In genomic region chr19:43624933-43625332, GRCh38 we compare ENCODE assay signal across 10 cellular contexts. TPM values are rescaled to one million over a fixed set of nuclear protein-coding genes. Genes with fewer than 3 reads are reported as not detected.
DNase-seq lines count a peak whose midpoint lies in the region; ATAC-seq, FAIRE-seq and TF ChIP-seq lines count a peak whose summit lies in the region.
"Had no signal": no experiment of that assay in that cellular context is flagged by ENCODE, and none has a peak within 500 bp of the region (broad histone marks: within the 10 kb centered on the region; RNA-seq: fewer than 3 reads in every experiment).

No MANE protein-coding gene starts in this region.

- TF ChIP-seq CTCF in Peyer's patch (IDR thresholded peaks at IDR 0.05) = peak in 3 of 6 experiments; percentile 11 to 40 (median 23)
- TF ChIP-seq CTCF in HepG2 (CRISPR knock-in tag; IDR thresholded peaks at IDR 0.05) = no peak
- TF ChIP-seq CTCF in sigmoid colon (IDR thresholded peaks at IDR 0.05) = no peak

- POLR2A ChIA-PET in HepG2 (lab: Yijun Ruan, JAX) = interaction anchor here (1.0 kb wide), 1 partner anchor 10 kb away, joined by 5 read pairs; no protein-coding TSS in a partner anchor

- intact Hi-C loops in HepG2 (cut with micrococcal nuclease; ENCODE audit: unreplicated experiment) = no loop called here
- intact Hi-C loops in sigmoid colon (cut with DNase I) = no loop called here

- H3K4me1 ChIP-seq in Peyer's patch (peaks cover 0 to 3% (median 0%) of the 10 kb centered on the region in 4 donors), HepG2 (ENCODE audit: insufficient read depth, low read length) (peaks cover 11% of the 10 kb centered on the region), sigmoid colon (peaks cover 0 to 9% (median 9%) of the 10 kb centered on the region in 4 donors)

- peaks cover 37% of the 10 kb centered on the region for H3K4me1 Mint-ChIP-seq in stimulated activated effector memory CD8-positive, alpha-beta T cell treated with anti-CD3 and anti-CD28 coated beads, Interleukin-12 subunit alpha, Interleukin-12 subunit beta, amount 100 ng/mL, for 72 hours

- CTCF ChIA-PET in HepG2 (lab: Yijun Ruan, JAX; ENCODE audit: low intra/inter-chr PET ratio, low total read pairs) = no interaction called here

- FAIRE-seq in HepG2 (lab: Jason Lieb, UNC) = no peak

- H3K27ac ChIP-seq in Peyer's patch = no peak overlapping the region
- no peak overlapping the region for H3K27ac ChIP-seq in HepG2 (ENCODE audit: extremely low read length, insufficient read depth, low read length)
- no peak overlapping the region for H3K27ac ChIP-seq in sigmoid colon
- H3K27ac ChIP-seq: BLaER1 treated with 17β-estradiol and CSF1 and Interleukin-3, amounts not matched to agents 10 nM and 100 nM; VCaP had no signal

- no peak for TF ChIP-seq EP300 in HepG2 (IDR thresholded peaks at IDR 0.05; ENCODE audit: low read depth in 2 of 2, low read length in 2 of 2)
- no peak for TF ChIP-seq EP300 in HepG2 (CRISPR knock-in tag; IDR thresholded peaks at IDR 0.05; ENCODE audit: borderline replicate concordance)
- no peak for TF ChIP-seq EP300 in sigmoid colon (IDR thresholded peaks at IDR 0.05)

- H3K9me3 ChIP-seq in Peyer's patch (no peaks in the 10 kb centered on the region), HepG2 (ENCODE audit: low read length) (no peaks in the 10 kb centered on the region), sigmoid colon (no peaks in the 10 kb centered on the region)
- H3K9me3 ChIP-seq: BLaER1 treated with 17β-estradiol and CSF1 and Interleukin-3, amounts not matched to agents 10 nM and 100 nM had no signal

- H3K4me3 Mint-ChIP-seq in stimulated activated effector memory CD8-positive, alpha-beta T cell treated with anti-CD3 and anti-CD28 coated beads, Interleukin-12 subunit alpha, Interleukin-12 subunit beta, amount 100 ng/mL, for 72 hours = no peak overlapping the region

- H3K27me3 ChIP-seq in Peyer's patch = no peaks in the 10 kb centered on the region
- H3K27me3 ChIP-seq in HepG2 (ENCODE audit: control insufficient read depth in 1 of 2, insufficient read depth in 2 of 2, low read length in 2 of 2) = no peaks in the 10 kb centered on the region
- H3K27me3 ChIP-seq in sigmoid colon = no peaks in the 10 kb centered on the region
- H3K27me3 ChIP-seq: BLaER1 treated with 17β-estradiol and CSF1 and Interleukin-3, amounts not matched to agents 10 nM and 100 nM had no signal

- no peak for TF ChIP-seq RAD21 in HepG2 (CRISPR knock-in tag; IDR thresholded peaks at IDR 0.05)

- no peaks in the 10 kb centered on the region for H3K9me3 Mint-ChIP-seq in stimulated activated effector memory CD8-positive, alpha-beta T cell treated with anti-CD3 and anti-CD28 coated beads, Interleukin-12 subunit alpha, Interleukin-12 subunit beta, amount 100 ng/mL, for 72 hours

- H3K4me3 ChIP-seq in Peyer's patch (no peak overlapping the region), HepG2 (replicated peaks in 1 of 3; ENCODE audit: insufficient read depth in 1 of 3, low read depth in 2 of 3, low read length in 3 of 3) (no peak overlapping the region), sigmoid colon (no peak overlapping the region)
- H3K4me3 ChIP-seq: BLaER1 treated with 17β-estradiol and CSF1 and Interleukin-3, amounts not matched to agents 10 nM and 100 nM had no signal

- H3K36me3 ChIP-seq in Peyer's patch (no peaks in the 10 kb centered on the region), HepG2 (replicated peaks in 1 of 2; ENCODE audit: control insufficient read depth in 1 of 2, insufficient read depth in 2 of 2, low read length in 2 of 2) (peaks cover 0 to 2% of the 10 kb centered on the region in 2 experiments; a peak in 1 of 5 replicates), sigmoid colon (peaks cover 0 to 14% (median 0%) of the 10 kb centered on the region in 4 donors)

- H3K27ac Mint-ChIP-seq in stimulated activated effector memory CD8-positive, alpha-beta T cell treated with anti-CD3 and anti-CD28 coated beads, Interleukin-12 subunit alpha, Interleukin-12 subunit beta, amount 100 ng/mL, for 72 hours = no peak overlapping the region

- no TSS peak for BruUV-seq in HepG2 (replicated peaks; lab: Mats Ljungman, UMichigan)

- H3K36me3 Mint-ChIP-seq in stimulated activated effector memory CD8-positive, alpha-beta T cell treated with anti-CD3 and anti-CD28 coated beads, Interleukin-12 subunit alpha, Interleukin-12 subunit beta, amount 100 ng/mL, for 72 hours = no peaks in the 10 kb centered on the region

- DNase-seq in CD1c-positive myeloid dendritic cell (ENCODE audit: extremely low spot score) = peak; percentile 72
- DNase-seq in Peyer's patch = peak; percentile 83 to 91 (median 85)
- peak; percentile 72 for DNase-seq in activated gamma-delta T cell treated with anti-CD3 and anti-CD28 coated beads, Interleukin-2, amount 50 U/mL, for 16 hours (ENCODE audit: low read depth)
- no peak for DNase-seq in HepG2 (ENCODE audit: low spot score)
- peak; percentile 71 to 89 for DNase-seq in stimulated activated effector memory CD8-positive, alpha-beta T cell treated with anti-CD3 and anti-CD28 coated beads, Interleukin-12 subunit alpha, Interleukin-12 subunit beta, amount 100 ng/mL, for 72 hours (ENCODE audit: low spot score in 2 of 2)
- DNase-seq in cerebellar cortex (ENCODE audit: low spot score) = no peak
- DNase-seq in sigmoid colon = no peak

- no peak overlapping the region for H2AFZ ChIP-seq in HepG2 (ENCODE audit: low read length)

- H4K20me1 ChIP-seq in HepG2 (ENCODE audit: insufficient read depth, low read length) = no peaks in the 10 kb centered on the region
- H4K20me1 ChIP-seq: BLaER1 treated with 17β-estradiol and CSF1 and Interleukin-3, amounts not matched to agents 10 nM and 100 nM had no signal

- 94% methylated on average over 30 of the region's 30 CpGs for WGBS in HepG2 (ENCODE audit: low lambda C conversion rate)
- WGBS in sigmoid colon, 2 donors = 13 to 29% methylated on average over 30 of the region's 30 CpGs

- in situ Hi-C loops in HepG2 (cut with HindIII; ENCODE audit: extremely low pct_ligation_motif_present, low pct_unique_long_range_greater_than_20kb) = no loop called here

- TF ChIP-seq POLR2A in Peyer's patch (IDR thresholded peaks at IDR 0.05) = no peak
- no peak for TF ChIP-seq POLR2A in HepG2 (IDR thresholded peaks at IDR 0.05; ENCODE audit: insufficient read depth in 1 of 2, low read depth in 2 of 2, low read length in 2 of 2)
- TF ChIP-seq POLR2A in sigmoid colon (IDR thresholded peaks at IDR 0.05) = no peak

- ATAC-seq in HepG2 (no peak), HG03521 (IDR thresholded peaks at IDR 0.05; ENCODE audit: unreplicated experiment) (no peak)
- ATAC-seq in stimulated activated effector memory CD8-positive, alpha-beta T cell treated with anti-CD3 and anti-CD28 coated beads, Interleukin-12 subunit alpha, Interleukin-12 subunit beta, amount 100 ng/mL, for 72 hours = peak; percentile 88

- peaks cover 2% of the 10 kb centered on the region for H3K79me2 ChIP-seq in HepG2 (ENCODE audit: insufficient read depth, low read length)

- no peak overlapping the region for H3K4me2 ChIP-seq in HepG2 (ENCODE audit: low read depth, low read length)
- H3K4me2 ChIP-seq: BLaER1 treated with 17β-estradiol and CSF1 and Interleukin-3, amounts not matched to agents 10 nM and 100 nM had no signal

- no peak overlapping the region for H3K9ac ChIP-seq in HepG2 (ENCODE audit: insufficient read depth, low read depth, low read length)
- H3K9ac ChIP-seq: BLaER1 treated with 17β-estradiol and CSF1 and Interleukin-3, amounts not matched to agents 10 nM and 100 nM had no signal

RNA-seq across cellular contexts. Expression of gene ZNF428, which starts 5.5 kb away (rescaled TPM):
- total RNA-seq in Peyer's patch (10 to 100 TPM; 10.5 to 28.1 (median 11.6) TPM), HepG2 (2016; rRNA removed; fragmentation: Illumina TruSeq; extraction: Trizol) (24.0 and 26.9 TPM in 2 replicates), sigmoid colon (10 to 100 TPM; 22.5 to 39.6 (median 35.6) TPM)
- total RNA-seq in HepG2 (2016; cell fraction: cytosol; rRNA removed; fragmentation: Illumina TruSeq; extraction: Trizol; ENCODE audit: low read depth) = 19.4 and 25.5 TPM in 2 replicates
- total RNA-seq in HepG2 (2016; cell fraction: insoluble cytoplasmic fraction; rRNA removed; fragmentation: Illumina TruSeq; extraction: Trizol) = 20.7 and 27.4 TPM in 2 replicates
- 23.9 and 34.3 TPM in 2 replicates for total RNA-seq in HepG2 (2016; cell fraction: membrane; rRNA removed; fragmentation: Illumina TruSeq; extraction: Trizol)
- total RNA-seq in HepG2 (2016; cell fraction: nucleus; rRNA removed; fragmentation: Illumina TruSeq; extraction: Trizol) = 6.5 and 9.5 TPM in 2 replicates
- polyA plus RNA-seq in HepG2 (2011; rRNA removed) (10.4 and 11.5 TPM in 2 replicates), sigmoid colon (10 to 100 TPM; 18.0 to 40.2 (median 33.6) TPM)
- 8.0 and 12.3 TPM in 2 replicates for polyA plus RNA-seq in HepG2 (2011; cell fraction: cytosol; rRNA removed)
- 6.0 and 6.2 TPM in 2 replicates for polyA plus RNA-seq in HepG2 (2011; cell fraction: nucleus; rRNA removed)
- 11.5 and 12.7 TPM in 2 replicates for polyA plus RNA-seq in HepG2 (2012)
- polyA plus RNA-seq in HepG2 (2016; cell fraction: cytosol; fragmentation: Illumina TruSeq; extraction: Trizol; ENCODE audit: low read depth) = 19.6 and 22.2 TPM in 2 replicates
- polyA plus RNA-seq in HepG2 (2016; cell fraction: insoluble cytoplasmic fraction; fragmentation: Illumina TruSeq; extraction: Trizol; ENCODE audit: low read depth) = 27.6 and 28.2 TPM in 2 replicates
- 25.6 and 28.5 TPM in 2 replicates for polyA plus RNA-seq in HepG2 (2016; cell fraction: membrane; fragmentation: Illumina TruSeq; extraction: Trizol; ENCODE audit: low read depth)
- 19.8 and 22.6 TPM in 2 replicates for polyA plus RNA-seq in HepG2 (2016; cell fraction: nucleus; fragmentation: Illumina TruSeq; extraction: Trizol; ENCODE audit: insufficient read depth, low read depth)
- polyA minus RNA-seq in HepG2 (2011; rRNA and poly(A)+ RNA removed; ENCODE audit: low replicate concordance) = 3.2 and 7.4 TPM in 2 replicates
- 4.6 and 4.9 TPM in 2 replicates for polyA minus RNA-seq in HepG2 (2011; cell fraction: cytosol; rRNA and poly(A)+ RNA removed)
- 2.1 and 4.6 TPM in 2 replicates for polyA minus RNA-seq in HepG2 (2011; cell fraction: nucleus; rRNA and poly(A)+ RNA removed)

RNA-seq across cellular contexts. Expression of gene SRRM5, which starts 13.0 kb away (rescaled TPM):
- total RNA-seq in Peyer's patch (1 to 10 TPM in 3 of 4 donors, not detected in 1; 1.2 to 2.7 (median 2.5) TPM), HepG2 (2016; rRNA removed; fragmentation: Illumina TruSeq; extraction: Trizol) (0.11 TPM in 1 of 2 replicates, not detected in the other), sigmoid colon (1 to 10 TPM in 1 of 4 donors, under 1 TPM in 2, not detected in 1; 0.27 to 1.1 (median 0.36) TPM)
- not detected in 2 replicates for total RNA-seq in HepG2 (2016; cell fraction: cytosol; rRNA removed; fragmentation: Illumina TruSeq; extraction: Trizol; ENCODE audit: low read depth)
- not detected in 2 replicates for total RNA-seq in HepG2 (2016; cell fraction: insoluble cytoplasmic fraction; rRNA removed; fragmentation: Illumina TruSeq; extraction: Trizol)
- 0.06 TPM in 1 of 2 replicates, not detected in the other for total RNA-seq in HepG2 (2016; cell fraction: membrane; rRNA removed; fragmentation: Illumina TruSeq; extraction: Trizol)
- total RNA-seq in HepG2 (2016; cell fraction: nucleus; rRNA removed; fragmentation: Illumina TruSeq; extraction: Trizol) = 0.31 TPM in 1 of 2 replicates, not detected in the other
- polyA plus RNA-seq in HepG2 (2011; rRNA removed) (0.16 TPM in 2 replicates), sigmoid colon (under 1 TPM in 1 of 3 donors, not detected in 2; 0.66 TPM)
- polyA plus RNA-seq in HepG2 (2011; cell fraction: cytosol; rRNA removed) = 0.03 and 0.08 TPM in 2 replicates
- polyA plus RNA-seq in HepG2 (2011; cell fraction: nucleus; rRNA removed) = 0.61 and 0.79 TPM in 2 replicates
- 0.15 and 0.21 TPM in 2 replicates for polyA plus RNA-seq in HepG2 (2012)
- polyA plus RNA-seq in HepG2 (2016; cell fraction: cytosol; fragmentation: Illumina TruSeq; extraction: Trizol; ENCODE audit: low read depth) = not detected in 2 replicates
- 0.10 and 0.12 TPM in 2 replicates for polyA plus RNA-seq in HepG2 (2016; cell fraction: insoluble cytoplasmic fraction; fragmentation: Illumina TruSeq; extraction: Trizol; ENCODE audit: low read depth)
- polyA plus RNA-seq in HepG2 (2016; cell fraction: membrane; fragmentation: Illumina TruSeq; extraction: Trizol; ENCODE audit: low read depth) = 0.10 TPM in 2 replicates
- polyA plus RNA-seq in HepG2 (2016; cell fraction: nucleus; fragmentation: Illumina TruSeq; extraction: Trizol; ENCODE audit: insufficient read depth, low read depth) = 0.51 and 1.2 TPM in 2 replicates
- polyA minus RNA-seq in HepG2 (2011; rRNA and poly(A)+ RNA removed; ENCODE audit: low replicate concordance) = 0.18 and 0.23 TPM in 2 replicates
- not detected in 2 replicates for polyA minus RNA-seq in HepG2 (2011; cell fraction: cytosol; rRNA and poly(A)+ RNA removed)
- polyA minus RNA-seq in HepG2 (2011; cell fraction: nucleus; rRNA and poly(A)+ RNA removed) = 0.39 and 0.50 TPM in 2 replicates

RNA-seq across cellular contexts. Expression of gene CADM4, which starts 14.7 kb away (rescaled TPM):
- 1 to 10 TPM in 1 of 4 donors, under 1 TPM in 1, not detected in 2; 0.80 to 1.4 TPM for total RNA-seq in Peyer's patch
- total RNA-seq in HepG2 (2016; rRNA removed; fragmentation: Illumina TruSeq; extraction: Trizol) = 6.4 and 16.0 TPM in 2 replicates
- 1.9 and 2.0 TPM in 2 replicates for total RNA-seq in HepG2 (2016; cell fraction: cytosol; rRNA removed; fragmentation: Illumina TruSeq; extraction: Trizol; ENCODE audit: low read depth)
- total RNA-seq in HepG2 (2016; cell fraction: insoluble cytoplasmic fraction; rRNA removed; fragmentation: Illumina TruSeq; extraction: Trizol) = 6.2 and 15.7 TPM in 2 replicates
- total RNA-seq in HepG2 (2016; cell fraction: membrane; rRNA removed; fragmentation: Illumina TruSeq; extraction: Trizol) = 6.3 and 6.6 TPM in 2 replicates
- 13.7 and 16.1 TPM in 2 replicates for total RNA-seq in HepG2 (2016; cell fraction: nucleus; rRNA removed; fragmentation: Illumina TruSeq; extraction: Trizol)
- polyA plus RNA-seq in HepG2 (2011; rRNA removed) = 8.5 and 15.4 TPM in 2 replicates
- 10.7 and 11.5 TPM in 2 replicates for polyA plus RNA-seq in HepG2 (2011; cell fraction: cytosol; rRNA removed)
- polyA plus RNA-seq in HepG2 (2011; cell fraction: nucleus; rRNA removed) = 8.7 and 11.0 TPM in 2 replicates
- 14.2 and 19.2 TPM in 2 replicates for polyA plus RNA-seq in HepG2 (2012)
- 3.1 and 3.4 TPM in 2 replicates for polyA plus RNA-seq in HepG2 (2016; cell fraction: cytosol; fragmentation: Illumina TruSeq; extraction: Trizol; ENCODE audit: low read depth)
- 7.9 and 9.3 TPM in 2 replicates for polyA plus RNA-seq in HepG2 (2016; cell fraction: insoluble cytoplasmic fraction; fragmentation: Illumina TruSeq; extraction: Trizol; ENCODE audit: low read depth)
- polyA plus RNA-seq in HepG2 (2016; cell fraction: membrane; fragmentation: Illumina TruSeq; extraction: Trizol; ENCODE audit: low read depth) = 6.8 and 7.0 TPM in 2 replicates
- 32.5 and 32.9 TPM in 2 replicates for polyA plus RNA-seq in HepG2 (2016; cell fraction: nucleus; fragmentation: Illumina TruSeq; extraction: Trizol; ENCODE audit: insufficient read depth, low read depth)
- polyA minus RNA-seq in HepG2 (2011; rRNA and poly(A)+ RNA removed; ENCODE audit: low replicate concordance) = 1.1 and 12.4 TPM in 2 replicates
- polyA minus RNA-seq in HepG2 (2011; cell fraction: cytosol; rRNA and poly(A)+ RNA removed) = 5.0 and 7.8 TPM in 2 replicates
- polyA minus RNA-seq in HepG2 (2011; cell fraction: nucleus; rRNA and poly(A)+ RNA removed) = 4.0 and 5.5 TPM in 2 replicates
- 10 to 100 TPM; 16.4 to 21.7 (median 19.7) TPM for total RNA-seq in sigmoid colon
- 1 to 10 TPM in 2 of 3 donors, under 1 TPM in 1; 0.92 to 5.7 (median 1.2) TPM for polyA plus RNA-seq in sigmoid colon

RNA-seq across cellular contexts. Expression of gene ZNF576, which starts 28.5 kb away (rescaled TPM):
- total RNA-seq in Peyer's patch (10 to 100 TPM in 3 of 4 donors, 1 to 10 TPM in 1; 6.6 to 21.9 (median 16.5) TPM), HepG2 (2016; rRNA removed; fragmentation: Illumina TruSeq; extraction: Trizol) (9.6 and 10.9 TPM in 2 replicates), sigmoid colon (10 to 100 TPM; 12.1 to 23.3 (median 14.8) TPM)
- total RNA-seq in HepG2 (2016; cell fraction: cytosol; rRNA removed; fragmentation: Illumina TruSeq; extraction: Trizol; ENCODE audit: low read depth) = 8.7 and 10.4 TPM in 2 replicates
- 10.6 and 11.2 TPM in 2 replicates for total RNA-seq in HepG2 (2016; cell fraction: insoluble cytoplasmic fraction; rRNA removed; fragmentation: Illumina TruSeq; extraction: Trizol)
- total RNA-seq in HepG2 (2016; cell fraction: membrane; rRNA removed; fragmentation: Illumina TruSeq; extraction: Trizol) = 13.9 and 14.1 TPM in 2 replicates
- 6.6 and 7.0 TPM in 2 replicates for total RNA-seq in HepG2 (2016; cell fraction: nucleus; rRNA removed; fragmentation: Illumina TruSeq; extraction: Trizol)
- polyA plus RNA-seq in HepG2 (2011; rRNA removed) (7.2 and 10.2 TPM in 2 replicates), sigmoid colon (10 to 100 TPM; 15.0 to 21.5 (median 19.8) TPM)
- polyA plus RNA-seq in HepG2 (2011; cell fraction: cytosol; rRNA removed) = 7.1 and 9.5 TPM in 2 replicates
- 7.2 and 9.1 TPM in 2 replicates for polyA plus RNA-seq in HepG2 (2011; cell fraction: nucleus; rRNA removed)
- 4.1 and 5.6 TPM in 2 replicates for polyA plus RNA-seq in HepG2 (2012)
- 11.9 and 12.6 TPM in 2 replicates for polyA plus RNA-seq in HepG2 (2016; cell fraction: cytosol; fragmentation: Illumina TruSeq; extraction: Trizol; ENCODE audit: low read depth)
- polyA plus RNA-seq in HepG2 (2016; cell fraction: insoluble cytoplasmic fraction; fragmentation: Illumina TruSeq; extraction: Trizol; ENCODE audit: low read depth) = 12.1 and 13.5 TPM in 2 replicates
- 12.7 and 17.2 TPM in 2 replicates for polyA plus RNA-seq in HepG2 (2016; cell fraction: membrane; fragmentation: Illumina TruSeq; extraction: Trizol; ENCODE audit: low read depth)
- 8.1 and 10.1 TPM in 2 replicates for polyA plus RNA-seq in HepG2 (2016; cell fraction: nucleus; fragmentation: Illumina TruSeq; extraction: Trizol; ENCODE audit: insufficient read depth, low read depth)
- 10.5 and 15.9 TPM in 2 replicates for polyA minus RNA-seq in HepG2 (2011; rRNA and poly(A)+ RNA removed; ENCODE audit: low replicate concordance)
- polyA minus RNA-seq in HepG2 (2011; cell fraction: cytosol; rRNA and poly(A)+ RNA removed) = 3.5 and 5.6 TPM in 2 replicates
- polyA minus RNA-seq in HepG2 (2011; cell fraction: nucleus; rRNA and poly(A)+ RNA removed) = 10.2 and 14.8 TPM in 2 replicates

RNA-seq across cellular contexts. Expression of gene IRGQ, which starts 29.0 kb away (rescaled TPM):
- total RNA-seq in Peyer's patch (10 to 100 TPM; 10.7 to 28.8 (median 18.5) TPM), HepG2 (2016; rRNA removed; fragmentation: Illumina TruSeq; extraction: Trizol) (12.4 and 16.5 TPM in 2 replicates), sigmoid colon (10 to 100 TPM; 13.5 to 24.4 (median 18.8) TPM)
- 1.5 and 1.9 TPM in 2 replicates for total RNA-seq in HepG2 (2016; cell fraction: cytosol; rRNA removed; fragmentation: Illumina TruSeq; extraction: Trizol; ENCODE audit: low read depth)
- total RNA-seq in HepG2 (2016; cell fraction: insoluble cytoplasmic fraction; rRNA removed; fragmentation: Illumina TruSeq; extraction: Trizol) = 12.6 and 15.2 TPM in 2 replicates
- 5.6 and 6.3 TPM in 2 replicates for total RNA-seq in HepG2 (2016; cell fraction: membrane; rRNA removed; fragmentation: Illumina TruSeq; extraction: Trizol)
- 12.7 and 12.8 TPM in 2 replicates for total RNA-seq in HepG2 (2016; cell fraction: nucleus; rRNA removed; fragmentation: Illumina TruSeq; extraction: Trizol)
- polyA plus RNA-seq in HepG2 (2011; rRNA removed) (11.4 and 11.6 TPM in 2 replicates), sigmoid colon (1 to 10 TPM; 3.9 to 7.6 (median 4.2) TPM)
- polyA plus RNA-seq in HepG2 (2011; cell fraction: cytosol; rRNA removed) = 6.4 and 10.2 TPM in 2 replicates
- 11.8 and 12.3 TPM in 2 replicates for polyA plus RNA-seq in HepG2 (2011; cell fraction: nucleus; rRNA removed)
- polyA plus RNA-seq in HepG2 (2012) = 3.2 and 3.7 TPM in 2 replicates
- polyA plus RNA-seq in HepG2 (2016; cell fraction: cytosol; fragmentation: Illumina TruSeq; extraction: Trizol; ENCODE audit: low read depth) = 0.71 and 1.1 TPM in 2 replicates
- 9.0 and 10.3 TPM in 2 replicates for polyA plus RNA-seq in HepG2 (2016; cell fraction: insoluble cytoplasmic fraction; fragmentation: Illumina TruSeq; extraction: Trizol; ENCODE audit: low read depth)
- polyA plus RNA-seq in HepG2 (2016; cell fraction: membrane; fragmentation: Illumina TruSeq; extraction: Trizol; ENCODE audit: low read depth) = 2.1 and 2.5 TPM in 2 replicates
- polyA plus RNA-seq in HepG2 (2016; cell fraction: nucleus; fragmentation: Illumina TruSeq; extraction: Trizol; ENCODE audit: insufficient read depth, low read depth) = 17.0 and 18.2 TPM in 2 replicates
- polyA minus RNA-seq in HepG2 (2011; rRNA and poly(A)+ RNA removed; ENCODE audit: low replicate concordance) = 6.7 and 18.5 TPM in 2 replicates
- 10.1 and 13.1 TPM in 2 replicates for polyA minus RNA-seq in HepG2 (2011; cell fraction: cytosol; rRNA and poly(A)+ RNA removed)
- polyA minus RNA-seq in HepG2 (2011; cell fraction: nucleus; rRNA and poly(A)+ RNA removed) = 4.9 and 8.1 TPM in 2 replicates

Comparison
In these comparisons a context has a peak if more than half of its experiments do, and no peak if none do; other contexts are left out.
1. DNase-seq: peak in CD1c-positive myeloid dendritic cell (single experiment), Peyer's patch (3 of 3), activated gamma-delta T cell treated with anti-CD3 and anti-CD28 coated beads, Interleukin-2, amount 50 U/mL, for 16 hours (single experiment) and stimulated activated effector memory CD8-positive, alpha-beta T cell treated with anti-CD3 and anti-CD28 coated beads, Interleukin-12 subunit alpha, Interleukin-12 subunit beta, amount 100 ng/mL, for 72 hours (2 of 2); none in HepG2 (single experiment), cerebellar cortex (single experiment) and sigmoid colon (single experiment).